8 cellular contexts compared by ENCODE assay signal in the genomic region with DNA sequence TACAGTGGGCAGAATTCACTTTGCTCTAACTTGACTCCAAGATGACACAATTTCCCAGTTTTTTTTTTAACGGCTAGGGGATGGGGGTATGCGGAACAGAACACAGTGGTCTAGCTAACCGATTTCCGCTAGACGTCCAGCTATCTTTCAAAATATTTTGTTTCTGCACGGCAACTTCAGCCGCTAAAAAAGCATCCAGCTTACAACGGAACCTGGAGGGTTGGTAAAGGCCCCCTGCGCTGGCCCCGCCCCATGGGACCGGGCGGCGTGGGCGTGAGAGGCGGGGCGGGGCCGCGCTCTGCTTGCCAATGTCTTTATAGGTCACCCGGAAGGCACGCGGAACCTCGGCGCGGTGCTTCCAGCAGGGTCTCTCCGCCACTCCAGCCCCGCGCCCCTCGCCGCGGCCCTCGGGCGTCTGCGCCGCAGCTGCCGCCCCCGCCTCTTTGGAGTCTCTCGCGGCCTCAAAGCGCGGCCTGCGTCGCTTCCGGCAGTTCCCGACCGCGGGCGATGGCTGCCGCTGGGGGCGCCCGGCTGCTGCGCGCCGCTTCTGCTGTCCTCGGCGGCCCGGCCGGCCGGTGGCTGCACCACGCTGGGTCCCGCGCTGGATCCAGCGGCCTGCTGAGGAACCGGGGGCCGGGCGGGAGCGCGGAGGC. TPM values are rescaled to one million over a fixed set of nuclear protein-coding genes. Genes with fewer than 3 reads are reported as not detected.
DNase-seq lines count a peak whose midpoint lies in the region; ATAC-seq and TF ChIP-seq lines count a peak whose summit lies in the region.

A gene with protein sequence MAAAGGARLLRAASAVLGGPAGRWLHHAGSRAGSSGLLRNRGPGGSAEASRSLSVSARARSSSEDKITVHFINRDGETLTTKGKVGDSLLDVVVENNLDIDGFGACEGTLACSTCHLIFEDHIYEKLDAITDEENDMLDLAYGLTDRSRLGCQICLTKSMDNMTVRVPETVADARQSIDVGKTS (plus strand): TSS at position 335 of the 653 bp plus-strand sequence. CDS start 173 bp downstream, at position 508.

- no peaks in the 10 kb centered on the region for H3K9me3 ChIP-seq in CD4-positive, alpha-beta T cell (ENCODE audit: control insufficient read depth, low read length)

- no peaks in the 10 kb centered on the region for H3K27me3 Mint-ChIP-seq in CD4-positive, alpha-beta T cell
- no peaks in the 10 kb centered on the region for H3K27me3 Mint-ChIP-seq in activated CD8-positive, alpha-beta T cell treated with anti-CD3 and anti-CD28 coated beads, Interleukin-2, amount 10 ng/mL, durations not matched to agents 7 days and 5 days (ENCODE audit: low read depth)

- intact Hi-C loops in CD4-positive, alpha-beta T cell (cut with DNase I, micrococcal nuclease): loop anchor here (2.0 to 10.0 kb wide), 6 partner anchors 53 to 1175 kb away; partner anchors contain the start of genes RDX (in 1 of the 2) and SIK2 (in 1 of the 2)

- peak; percentile 32 for TF ChIP-seq CTCF in CD4-positive, alpha-beta T cell (IDR thresholded peaks at IDR 0.05)

- peaks cover 13% of the 10 kb centered on the region for H3K36me3 Mint-ChIP-seq in CD4-positive, alpha-beta T cell (ENCODE audit: low read depth)
- peaks cover 5% of the 10 kb centered on the region for H3K36me3 Mint-ChIP-seq in activated CD8-positive, alpha-beta T cell treated with anti-CD3 and anti-CD28 coated beads, Interleukin-2, amount 10 ng/mL, durations not matched to agents 7 days and 5 days (ENCODE audit: low read depth)

- peak; percentile 59 to 79 (median 72) for DNase-seq in CD4-positive, alpha-beta T cell
- DNase-seq in NCI-H82 (lab: John Stamatoyannopoulos, UW) (peak; percentile 94), lung microvascular endothelial cell (ENCODE audit: low read depth in 2 of 2) (peak; percentile 78 to 85)
- peak; percentile 82 for DNase-seq in activated CD8-positive, alpha-beta T cell treated with anti-CD3 and anti-CD28 coated beads, Interleukin-2, amount 10 ng/mL, durations not matched to agents 7 days and 5 days
- peak; percentile 75 for DNase-seq in effector CD4-positive, alpha-beta T cell
- DNase-seq in stimulated activated CD4-positive, alpha-beta T cell treated with anti-CD3 and anti-CD28 coated beads, TNF-alpha, amount 100 ng/mL, for 48 hours (ENCODE audit: low read depth in 3 of 3): peak; percentile 68 to 82 (median 76)

- peak within 1 kb of the TSS; percentile 94 for H3K27ac Mint-ChIP-seq in CD4-positive, alpha-beta T cell
- H3K27ac Mint-ChIP-seq in activated CD8-positive, alpha-beta T cell treated with anti-CD3 and anti-CD28 coated beads, Interleukin-2, amount 10 ng/mL, durations not matched to agents 7 days and 5 days: peak within 1 kb of the TSS; percentile 97

- peaks cover 50% of the 10 kb centered on the region for H3K4me1 Mint-ChIP-seq in CD4-positive, alpha-beta T cell (ENCODE audit: low read depth)
- peaks cover 38% of the 10 kb centered on the region for H3K4me1 Mint-ChIP-seq in activated CD8-positive, alpha-beta T cell treated with anti-CD3 and anti-CD28 coated beads, Interleukin-2, amount 10 ng/mL, durations not matched to agents 7 days and 5 days (ENCODE audit: low read depth)

- CTCF ChIA-PET in CD4-positive, alpha-beta T cell (lab: Charles Lee): interaction anchor here (0.6 to 2.9 kb wide), 9 partner anchors 9 to 234 kb away, joined by 3 to 21 read pairs (median 3); partner anchors contain the start of gene RDX
- CTCF ChIA-PET in activated CD8-positive, alpha-beta T cell treated with anti-CD3 and anti-CD28 coated beads, Interleukin-2, amount 10 ng/mL, durations not matched to agents 7 days and 5 days (lab: Charles Lee): interaction anchor here (0.7 to 8.0 kb wide), 32 partner anchors 8 to 801 kb away, joined by 3 to 100 read pairs (median 4); no protein-coding TSS in a partner anchor

- ATAC-seq in CD4-positive, alpha-beta T cell (ENCODE audit: poor library complexity): peak; percentile 80
- peak; percentile 92 for ATAC-seq in GM19324 (IDR thresholded peaks at IDR 0.05; ENCODE audit: low FRiP score, unreplicated experiment)
- peak; percentile 81 for ATAC-seq in HG03460 (IDR thresholded peaks at IDR 0.05; ENCODE audit: unreplicated experiment)
- peak; percentile 91 for ATAC-seq in activated CD8-positive, alpha-beta T cell treated with anti-CD3 and anti-CD28 coated beads, Interleukin-2, amount 10 ng/mL, durations not matched to agents 7 days and 5 days

- POLR2A ChIA-PET in CD4-positive, alpha-beta T cell (lab: Charles Lee): interaction anchor here (0.7 to 2.1 kb wide), 13 partner anchors 16 to 1442 kb away, joined by 3 to 9 read pairs (median 3); partner anchors contain the start of genes ALG9, POU2AF1 and RDX
- POLR2A ChIA-PET in activated CD8-positive, alpha-beta T cell treated with anti-CD3 and anti-CD28 coated beads, Interleukin-2, amount 10 ng/mL, durations not matched to agents 7 days and 5 days (lab: Charles Lee): interaction anchor here (1.0 to 1.8 kb wide), 3 partner anchors 13 to 81 kb away, joined by 4 to 8 read pairs (median 5); no protein-coding TSS in a partner anchor

- no peaks in the 10 kb centered on the region for H3K9me3 Mint-ChIP-seq in CD4-positive, alpha-beta T cell
- H3K9me3 Mint-ChIP-seq in activated CD8-positive, alpha-beta T cell treated with anti-CD3 and anti-CD28 coated beads, Interleukin-2, amount 10 ng/mL, durations not matched to agents 7 days and 5 days (ENCODE audit: insufficient read depth): no peaks in the 10 kb centered on the region

- no peaks in the 10 kb centered on the region for H3K27me3 ChIP-seq in CD4-positive, alpha-beta T cell (ENCODE audit: control insufficient read depth, insufficient read depth, low read length)

- peak within 1 kb of the TSS; percentile 89 for H3K4me3 Mint-ChIP-seq in CD4-positive, alpha-beta T cell
- peak within 1 kb of the TSS; percentile 98 for H3K4me3 Mint-ChIP-seq in activated CD8-positive, alpha-beta T cell treated with anti-CD3 and anti-CD28 coated beads, Interleukin-2, amount 10 ng/mL, durations not matched to agents 7 days and 5 days

- peak within 1 kb of the TSS; percentile 73 for H3K27ac ChIP-seq in CD4-positive, alpha-beta T cell (ENCODE audit: low read depth, low read length)

RNA-seq across cellular contexts. Expression of the gene that starts here (rescaled TPM):
- 10 to 100 TPM; 10.2 to 10.6 TPM for total RNA-seq in CD4-positive, alpha-beta T cell
- 10 to 100 TPM; 10.0 to 10.5 TPM for total RNA-seq in activated CD8-positive, alpha-beta T cell treated with anti-CD3 and anti-CD28 coated beads, Interleukin-2, amount 10 ng/mL, durations not matched to agents 7 days and 5 days
- total RNA-seq in lung microvascular endothelial cell: 8.3 and 8.5 TPM in 2 replicates

Comparison
In these comparisons a context has a peak if more than half of its experiments do, and no peak if none do; other contexts are left out.
1. Peak in every context shown above with its lines: DNase-seq, ATAC-seq and H3K27ac ChIP-seq.